21 cellular contexts compared by ENCODE assay signal in the genomic region with DNA sequence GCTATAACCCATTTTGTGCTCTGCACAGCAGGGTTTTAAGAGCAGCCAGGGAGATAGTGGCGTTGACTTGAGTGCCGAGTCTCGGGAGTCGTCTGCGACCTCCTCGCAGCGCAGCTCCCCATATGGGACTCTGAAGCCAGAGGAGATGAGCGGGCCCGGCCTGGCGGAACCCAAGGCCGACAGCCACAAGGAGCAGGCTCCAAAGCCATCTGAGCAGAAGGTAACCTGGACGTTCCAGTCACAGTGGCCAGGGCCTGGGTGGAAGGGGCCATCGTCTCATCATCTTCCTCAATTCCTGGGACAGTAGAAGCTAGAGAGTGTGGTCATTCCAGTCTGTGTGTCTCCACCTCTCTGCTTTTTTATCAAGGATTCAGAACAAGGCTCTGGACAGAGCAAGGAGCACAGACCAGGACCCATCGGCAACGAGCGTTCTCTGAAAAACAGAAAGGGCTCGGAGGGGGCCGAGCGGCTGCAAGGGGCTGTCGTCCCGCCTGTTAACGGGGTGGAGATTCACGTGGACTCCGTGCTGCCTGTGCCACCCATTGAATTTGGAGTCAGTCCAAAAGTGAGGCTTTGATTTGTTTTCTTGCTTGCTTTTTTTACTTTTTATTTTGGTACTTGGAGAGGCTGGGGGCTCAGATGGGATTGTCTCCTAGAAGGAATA. TPM values are rescaled to one million over a fixed set of nuclear protein-coding genes. Genes with fewer than 3 reads are reported as not detected.
A peak's percentile ranks its signal among the peaks of the same experiment; 100 is the strongest.
DNase-seq lines count a peak whose midpoint lies in the region; ATAC-seq and TF ChIP-seq lines count a peak whose summit lies in the region.
"Had no signal": no experiment of that assay in that cellular context is flagged by ENCODE, and none has a peak within 500 bp of the region (broad histone marks: within the 10 kb centered on the region; RNA-seq: fewer than 3 reads in every experiment).

No MANE protein-coding gene starts in this region.

- no peak for ATAC-seq in activated T-helper 17 cell treated with anti-CD3 and anti-CD28 coated beads, Interleukin-2, amount 50 U/mL, for 72 hours (replicated peaks)
- no peak for ATAC-seq in gastroesophageal sphincter
- ATAC-seq: activated CD8-positive, alpha-beta T cell treated with anti-CD3 and anti-CD28 coated beads, Interleukin-2, amount 10 ng/mL, durations not matched to agents 7 days and 5 days; HCT116; PC-3 had no signal

- H3K27ac ChIP-seq in gastroesophageal sphincter (peak overlapping the region; percentile 66 to 89 (median 84)), rectal smooth muscle tissue (ENCODE audit: low read depth, low read length) (peak overlapping the region; percentile 55)
- H3K27ac ChIP-seq: cardiac muscle cell, ovary had no signal

- H3K36me3 Mint-ChIP-seq in Caco-2 (ENCODE audit: insufficient read depth, unreplicated experiment) (peaks cover 94% of the 10 kb centered on the region), immature natural killer cell (peaks cover 6 to 44% (median 12%) of the 10 kb centered on the region in 3 donors)
- peaks cover 100% of the 10 kb centered on the region for H3K36me3 Mint-ChIP-seq in activated T-helper 17 cell treated with anti-CD3 and anti-CD28 coated beads, Interleukin-2, amount 50 U/mL, for 72 hours (ENCODE audit: low read depth)

- H3K4me1 Mint-ChIP-seq in Caco-2 (ENCODE audit: low read depth, unreplicated experiment) (no peaks in the 10 kb centered on the region), immature natural killer cell (peaks cover 0 to 4% of the 10 kb centered on the region in 2 donors)
- no peaks in the 10 kb centered on the region for H3K4me1 Mint-ChIP-seq in activated T-helper 17 cell treated with anti-CD3 and anti-CD28 coated beads, Interleukin-2, amount 50 U/mL, for 72 hours
- H3K4me1 Mint-ChIP-seq: activated B cell treated with CpG ODN at 0.5 μM for 24 hours had no signal

- H3K9ac ChIP-seq in rectal smooth muscle tissue (ENCODE audit: low read length): no peak overlapping the region

- H3K27me3 ChIP-seq in Caco-2 (replicated peaks; ENCODE audit: control insufficient read depth, insufficient read depth, low read length): no peaks in the 10 kb centered on the region
- no peaks in the 10 kb centered on the region for H3K27me3 ChIP-seq in gastroesophageal sphincter
- no peaks in the 10 kb centered on the region for H3K27me3 ChIP-seq in rectal smooth muscle tissue (ENCODE audit: control insufficient read depth, insufficient read depth, low read length)
- H3K27me3 ChIP-seq: cardiac muscle cell, dorsolateral prefrontal cortex, ovary had no signal

- BruUV-seq in Caco-2 (replicated peaks; lab: Mats Ljungman, UMichigan): no TSS peak

- H3K4me3 Mint-ChIP-seq in Caco-2 (ENCODE audit: unreplicated experiment) (peak overlapping the region; percentile 15), immature natural killer cell (no peak overlapping the region)
- H3K4me3 Mint-ChIP-seq in activated T-helper 17 cell treated with anti-CD3 and anti-CD28 coated beads, Interleukin-2, amount 50 U/mL, for 72 hours: no peak overlapping the region
- H3K4me3 Mint-ChIP-seq: activated B cell treated with CpG ODN at 0.5 μM for 24 hours; activated CD8-positive, alpha-beta T cell treated with anti-CD3 and anti-CD28 coated beads, Interleukin-2, amount 10 ng/mL, durations not matched to agents 7 days and 5 days; CD4-positive, alpha-beta memory T cell had no signal

- DNase-seq in Caco-2: no peak
- DNase-seq in immature natural killer cell: no peak
- DNase-seq in activated CD4-positive, alpha-beta T cell treated with anti-CD3 and anti-CD28 coated beads for 4 hours: no peak
- DNase-seq in HuH-7 (ENCODE audit: low spot score): no peak
- DNase-seq: activated B cell treated with CpG ODN at 0.5 μM for 24 hours; activated CD8-positive, alpha-beta T cell treated with anti-CD3 and anti-CD28 coated beads, Interleukin-2, amount 10 ng/mL, durations not matched to agents 7 days and 5 days; CD4-positive, alpha-beta memory T cell; DMS53; MM.1S; NCI-H774; ovary; PC-3; stimulated activated CD4-positive, alpha-beta T cell treated with anti-CD3 and anti-CD28 coated beads, Interleukin-2, amount 100 ng/mL, for 48 hours; T-helper 2 cell had no signal

- no peak for TF ChIP-seq POLR2A in gastroesophageal sphincter (IDR thresholded peaks at IDR 0.05)

- H3K4me1 ChIP-seq in Caco-2: no peaks in the 10 kb centered on the region
- H3K4me1 ChIP-seq in gastroesophageal sphincter: peaks cover 4 to 74% (median 15%) of the 10 kb centered on the region in 3 donors
- peaks cover 3% of the 10 kb centered on the region for H3K4me1 ChIP-seq in rectal smooth muscle tissue (ENCODE audit: control insufficient read depth, insufficient read depth, low read length)

- TF ChIP-seq EP300 in gastroesophageal sphincter (IDR thresholded peaks at IDR 0.05): no peak

- H3K9me3 ChIP-seq in Caco-2: no peaks in the 10 kb centered on the region
- no peaks in the 10 kb centered on the region for H3K9me3 ChIP-seq in gastroesophageal sphincter
- H3K9me3 ChIP-seq: ovary had no signal

- H3K4me3 ChIP-seq in Caco-2 (ENCODE audit: low read depth, low read length) (no peak overlapping the region), gastroesophageal sphincter (no peak overlapping the region), rectal smooth muscle tissue (ENCODE audit: low read length) (no peak overlapping the region)
- H3K4me3 ChIP-seq: cardiac muscle cell, dorsolateral prefrontal cortex, ovary, skin epidermis had no signal

- H3K36me3 ChIP-seq in Caco-2 (ENCODE audit: control insufficient read depth, insufficient read depth, low read length) (peaks cover 16% of the 10 kb centered on the region), gastroesophageal sphincter (peaks cover 0 to 97% of the 10 kb centered on the region in 2 donors), rectal smooth muscle tissue (ENCODE audit: control insufficient read depth, insufficient read depth, low read length) (peaks cover 75% of the 10 kb centered on the region)
- H3K36me3 ChIP-seq: ovary had no signal

- no peaks in the 10 kb centered on the region for H3K27me3 Mint-ChIP-seq in Caco-2 (ENCODE audit: insufficient read depth, unreplicated experiment)
- no peaks in the 10 kb centered on the region for H3K27me3 Mint-ChIP-seq in activated T-helper 17 cell treated with anti-CD3 and anti-CD28 coated beads, Interleukin-2, amount 50 U/mL, for 72 hours
- H3K27me3 Mint-ChIP-seq in immature natural killer cell (ENCODE audit: low read depth in 3 of 3): peaks cover 5 to 19% (median 8%) of the 10 kb centered on the region in 3 donors
- H3K27me3 Mint-ChIP-seq: activated B cell treated with CpG ODN at 0.5 μM for 24 hours; CD4-positive, alpha-beta memory T cell had no signal

- intact Hi-C loops in Caco-2 (cut with micrococcal nuclease; ENCODE audit: unreplicated experiment): no loop called here

- H3K9me3 Mint-ChIP-seq in Caco-2 (ENCODE audit: unreplicated experiment) (no peaks in the 10 kb centered on the region), immature natural killer cell (no peaks in the 10 kb centered on the region)
- no peaks in the 10 kb centered on the region for H3K9me3 Mint-ChIP-seq in activated T-helper 17 cell treated with anti-CD3 and anti-CD28 coated beads, Interleukin-2, amount 50 U/mL, for 72 hours
- H3K9me3 Mint-ChIP-seq: activated B cell treated with CpG ODN at 0.5 μM for 24 hours had no signal

- CTCF ChIA-PET in Caco-2 (lab: Charles Lee): no interaction called here

- TF ChIP-seq CTCF in Caco-2 (IDR thresholded peaks at IDR 0.05; ENCODE audit: insufficient read depth in 1 of 2, low read depth in 1 of 2, low read length in 1 of 2, severe bottlenecking in 1 of 2, unreplicated experiment in 1 of 2) (no peak), gastroesophageal sphincter (IDR thresholded peaks at IDR 0.05) (no peak)

- POLR2A ChIA-PET in Caco-2 (lab: Charles Lee): no interaction called here

- H3K27ac Mint-ChIP-seq in Caco-2 (ENCODE audit: unreplicated experiment) (peak overlapping the region; percentile 32), immature natural killer cell (peak overlapping the region in 3 of 6 donors; percentile 27 to 40 (median 32))
- peak overlapping the region; percentile 34 for H3K27ac Mint-ChIP-seq in activated T-helper 17 cell treated with anti-CD3 and anti-CD28 coated beads, Interleukin-2, amount 50 U/mL, for 72 hours
- H3K27ac Mint-ChIP-seq: activated CD8-positive, alpha-beta T cell treated with anti-CD3 and anti-CD28 coated beads, Interleukin-2, amount 10 ng/mL, durations not matched to agents 7 days and 5 days had no signal

- 82 to 91% methylated on average over 12 to 16 of the region's 24 CpGs for WGBS in gastroesophageal sphincter (ENCODE audit: low coverage in 1 of 2), 2 donors

RNA-seq across cellular contexts. Expression of gene POMT1, which starts 20.2 kb away (rescaled TPM):
- total RNA-seq in Caco-2 (2022) (44.2 and 44.7 TPM in 2 replicates), gastroesophageal sphincter (10 to 100 TPM; 19.9 to 39.7 (median 26.6) TPM)
- total RNA-seq in activated T-helper 17 cell treated with anti-CD3 and anti-CD28 coated beads, Interleukin-2, amount 50 U/mL, for 72 hours: 10 to 100 TPM; 51.3 to 73.7 TPM
- 10 to 100 TPM in 1 of 3 donors, 1 to 10 TPM in 2; 4.8 to 10.4 (median 8.0) TPM for polyA plus RNA-seq in immature natural killer cell

RNA-seq across cellular contexts. Expression of gene UCK1, which starts 48.6 kb away (rescaled TPM):
- total RNA-seq in Caco-2 (2022) (24.9 and 25.7 TPM in 2 replicates), gastroesophageal sphincter (100 to 1,000 TPM in 1 of 4 donors, 10 to 100 TPM in 3; 46.8 to 125 (median 51.4) TPM)
- 10 to 100 TPM; 22.1 to 23.7 TPM for total RNA-seq in activated T-helper 17 cell treated with anti-CD3 and anti-CD28 coated beads, Interleukin-2, amount 50 U/mL, for 72 hours
- 10 to 100 TPM; 27.3 to 34.7 (median 33.7) TPM for polyA plus RNA-seq in immature natural killer cell
